2 cellular contexts compared by ENCODE assay signal in genomic region chr2:68643874-68644485, GRCh38.
TF ChIP-seq lines count a peak whose summit lies in the region.

No MANE protein-coding gene starts in this region.

TF ChIP-seq in SK-N-SH, 30 proteins besides CTCF, POLR2A, EP300 and RAD21 (continued from another document):
- TF ChIP-seq PBX3 (IDR thresholded peaks at IDR 0.05) (no peak), JUND (IDR thresholded peaks at IDR 0.05) (no peak), RXRA (IDR thresholded peaks at IDR 0.05; ENCODE audit: borderline replicate concordance, low read depth) (no peak), EZH2phosphoT487 (IDR thresholded peaks at IDR 0.05; ENCODE audit: borderline replicate concordance, low read depth) (no peak), FOSL2 (IDR thresholded peaks at IDR 0.05; ENCODE audit: borderline replicate concordance, low read depth) (no peak), USF1 (IDR thresholded peaks at IDR 0.05; ENCODE audit: borderline replicate concordance, low read depth) (no peak), TEAD4 (IDR thresholded peaks at IDR 0.05; ENCODE audit: borderline replicate concordance, insufficient read depth) (no peak), FOXM1 (IDR thresholded peaks at IDR 0.05; ENCODE audit: low read depth) (no peak)
- TF ChIP-seq, protein P1, sequence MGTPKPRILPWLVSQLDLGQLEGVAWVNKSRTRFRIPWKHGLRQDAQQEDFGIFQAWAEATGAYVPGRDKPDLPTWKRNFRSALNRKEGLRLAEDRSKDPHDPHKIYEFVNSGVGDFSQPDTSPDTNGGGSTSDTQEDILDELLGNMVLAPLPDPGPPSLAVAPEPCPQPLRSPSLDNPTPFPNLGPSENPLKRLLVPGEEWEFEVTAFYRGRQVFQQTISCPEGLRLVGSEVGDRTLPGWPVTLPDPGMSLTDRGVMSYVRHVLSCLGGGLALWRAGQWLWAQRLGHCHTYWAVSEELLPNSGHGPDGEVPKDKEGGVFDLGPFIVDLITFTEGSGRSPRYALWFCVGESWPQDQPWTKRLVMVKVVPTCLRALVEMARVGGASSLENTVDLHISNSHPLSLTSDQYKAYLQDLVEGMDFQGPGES (IDR thresholded peaks at IDR 0.05; ENCODE audit: low read depth, low read length), result no peak

TF ChIP-seq in SK-N-SH treated with all-trans-retinoic acid at 6 μM for 48 hours, 23 proteins besides CTCF, POLR2A, EP300 and RAD21 (continued from another document):
- TF ChIP-seq POU6F1 (CRISPR knock-in tag; IDR thresholded peaks at IDR 0.05; ENCODE audit: borderline replicate concordance, low read depth), result no peak
- no peak for TF ChIP-seq ARNTL (CRISPR knock-in tag; IDR thresholded peaks at IDR 0.05; ENCODE audit: borderline replicate concordance, low read depth)
- TF ChIP-seq ESRRG (CRISPR knock-in tag; IDR thresholded peaks at IDR 0.05), result no peak
- no peak for TF ChIP-seq PPARA (CRISPR knock-in tag; IDR thresholded peaks at IDR 0.05; ENCODE audit: borderline replicate concordance)
- no peak for TF ChIP-seq ZNF565 (CRISPR knock-in tag; conservative IDR thresholded peaks at IDR 0.05; ENCODE audit: low read depth)
- no peak for TF ChIP-seq GLIS3 (CRISPR knock-in tag; IDR thresholded peaks at IDR 0.05)
- TF ChIP-seq, protein P2, sequence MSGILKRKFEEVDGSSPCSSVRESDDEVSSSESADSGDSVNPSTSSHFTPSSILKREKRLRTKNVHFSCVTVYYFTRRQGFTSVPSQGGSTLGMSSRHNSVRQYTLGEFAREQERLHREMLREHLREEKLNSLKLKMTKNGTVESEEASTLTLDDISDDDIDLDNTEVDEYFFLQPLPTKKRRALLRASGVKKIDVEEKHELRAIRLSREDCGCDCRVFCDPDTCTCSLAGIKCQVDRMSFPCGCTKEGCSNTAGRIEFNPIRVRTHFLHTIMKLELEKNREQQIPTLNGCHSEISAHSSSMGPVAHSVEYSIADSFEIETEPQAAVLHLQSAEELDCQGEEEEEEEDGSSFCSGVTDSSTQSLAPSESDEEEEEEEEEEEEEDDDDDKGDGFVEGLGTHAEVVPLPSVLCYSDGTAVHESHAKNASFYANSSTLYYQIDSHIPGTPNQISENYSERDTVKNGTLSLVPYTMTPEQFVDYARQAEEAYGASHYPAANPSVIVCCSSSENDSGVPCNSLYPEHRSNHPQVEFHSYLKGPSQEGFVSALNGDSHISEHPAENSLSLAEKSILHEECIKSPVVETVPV (CRISPR knock-in tag; IDR thresholded peaks at IDR 0.05), result no peak
- TF ChIP-seq CREB5 (CRISPR knock-in tag; IDR thresholded peaks at IDR 0.05; ENCODE audit: low read depth), result no peak
